ENCODE assay signal across 12 cellular contexts in genomic region chr9:79403495-79403894, GRCh38.
"Had no signal": no experiment of that assay in that cellular context is flagged by ENCODE, and none has a peak within 500 bp of the region (broad histone marks: within the 10 kb centered on the region; RNA-seq: fewer than 3 reads in every experiment).

No MANE protein-coding gene starts in this region.

- H3K27ac ChIP-seq: left ventricle myocardium inferior, neural progenitor cell had no signal

- H3K27ac Mint-ChIP-seq: activated B cell treated with CpG ODN at 0.5 μM for 24 hours; activated T-helper 1 cell treated with anti-CD3 and anti-CD28 coated beads, Interleukin-12 subunit alpha, Interleukin-12 subunit beta, Interleukin-2, Interleukin-4 antibody, amounts not matched to agents 30 ng/mL and 10 ng/mL and 1 ng/mL, durations not matched to agents 14 hours and 24 hours and 36 hours; neural progenitor cell had no signal

- H3K4me1 Mint-ChIP-seq: activated B cell treated with CpG ODN at 0.5 μM for 24 hours, naive B cell, neural progenitor cell had no signal

- FAIRE-seq: astrocyte, TTC549 had no signal

- H3K36me3 ChIP-seq: left ventricle myocardium inferior, neural progenitor cell had no signal

- H3K9me3 Mint-ChIP-seq: activated B cell treated with CpG ODN at 0.5 μM for 24 hours; activated T-helper 1 cell treated with anti-CD3 and anti-CD28 coated beads, Interleukin-12 subunit alpha, Interleukin-12 subunit beta, Interleukin-2, Interleukin-4 antibody, amounts not matched to agents 30 ng/mL and 10 ng/mL and 1 ng/mL, durations not matched to agents 14 hours and 24 hours and 36 hours; naive B cell had no signal

- H3K36me3 Mint-ChIP-seq: naive B cell, neural progenitor cell had no signal

- DNase-seq: activated B cell treated with CpG ODN at 0.5 μM for 24 hours, foreskin fibroblast, glutamatergic neuron, hypothalamus, left ventricle myocardium inferior, naive B cell, SW 1271, trophoblast cell had no signal

- H3K4me1 ChIP-seq: left ventricle myocardium inferior had no signal

- H3K27me3 Mint-ChIP-seq: activated B cell treated with CpG ODN at 0.5 μM for 24 hours had no signal

- H3K27me3 ChIP-seq: neural progenitor cell had no signal

- H3K4me3 Mint-ChIP-seq: activated B cell treated with CpG ODN at 0.5 μM for 24 hours; activated T-helper 1 cell treated with anti-CD3 and anti-CD28 coated beads, Interleukin-12 subunit alpha, Interleukin-12 subunit beta, Interleukin-2, Interleukin-4 antibody, amounts not matched to agents 30 ng/mL and 10 ng/mL and 1 ng/mL, durations not matched to agents 14 hours and 24 hours and 36 hours; naive B cell; neural progenitor cell had no signal

- H3K9me3 ChIP-seq: left ventricle myocardium inferior had no signal

- H3K4me3 ChIP-seq: left ventricle myocardium inferior, neural progenitor cell had no signal
